In genomic region chr5:79511945-79512493, GRCh38 we compare ENCODE assay signal across 9 cellular contexts. TPM values are rescaled to one million over a fixed set of nuclear protein-coding genes. Genes with fewer than 3 reads are reported as not detected.
A peak's percentile ranks its signal among the peaks of the same experiment; 100 is the strongest.
DNase-seq lines count a peak whose midpoint lies in the region; ATAC-seq, FAIRE-seq and TF ChIP-seq lines count a peak whose summit lies in the region.
"Had no signal": no experiment of that assay in that cellular context is flagged by ENCODE, and none has a peak within 500 bp of the region (broad histone marks: within the 10 kb centered on the region; RNA-seq: fewer than 3 reads in every experiment).

No MANE protein-coding gene starts in this region.

- H4K20me1 ChIP-seq in BLaER1: peaks cover 32% of the 10 kb centered on the region

- H3K4me2 ChIP-seq in BLaER1: peak overlapping the region; percentile 88

- ATAC-seq in GM21515 (IDR thresholded peaks at IDR 0.05; ENCODE audit: unreplicated experiment): no peak

- no peaks in the 10 kb centered on the region for H3K36me3 ChIP-seq in BLaER1
- no peaks in the 10 kb centered on the region for H3K36me3 ChIP-seq in HUES48 (ENCODE audit: control insufficient read depth, insufficient read depth, low read length)

- peak overlapping the region; percentile 94 for H3K27ac Mint-ChIP-seq in chondrocyte (ENCODE audit: unreplicated experiment)
- peak overlapping the region in 2 of 3 experiments; percentile 57 to 100 for H3K27ac Mint-ChIP-seq in nephron
- H3K27ac Mint-ChIP-seq in immature natural killer cell: peak overlapping the region in 1 of 6 donors; percentile 31

- peaks cover 61% of the 10 kb centered on the region for H3K4me1 ChIP-seq in BLaER1
- H3K4me1 ChIP-seq in HUES48 (ENCODE audit: control insufficient read depth, insufficient read depth, low read length): peaks cover 43% of the 10 kb centered on the region

- no peak for DNase-seq in chondrocyte (ENCODE audit: low spot score)
- no peak for DNase-seq in H4 (ENCODE audit: low spot score)
- DNase-seq in D721Med (ENCODE audit: insufficient read length, low spot score): no peak
- DNase-seq in immature natural killer cell: no peak
- DNase-seq: NCI-H524 treated with DMSO at 0.1 percent for 48 hours had no signal

- H3K4me1 Mint-ChIP-seq in chondrocyte (ENCODE audit: low read depth): peaks cover 59% of the 10 kb centered on the region
- peaks cover 60% of the 10 kb centered on the region for H3K4me1 Mint-ChIP-seq in nephron
- peaks cover 21 to 25% of the 10 kb centered on the region in 2 donors for H3K4me1 Mint-ChIP-seq in immature natural killer cell

- H3K4me3 Mint-ChIP-seq in chondrocyte (ENCODE audit: unreplicated experiment) (peak overlapping the region; percentile 90), nephron (peak overlapping the region; percentile 96 to 99 (median 97)), immature natural killer cell (peak overlapping the region in 2 of 5 donors; percentile 84 to 86)

- H3K9me3 ChIP-seq in BLaER1 (no peaks in the 10 kb centered on the region), HUES48 (ENCODE audit: control insufficient read depth, insufficient read depth, low read length) (no peaks in the 10 kb centered on the region)

- H3K9ac ChIP-seq in BLaER1 (peak overlapping the region; percentile 91), HUES48 (ENCODE audit: low read depth, low read length) (peak overlapping the region; percentile 80; the same call in 1 of the 2 replicates)

- H3K27me3 ChIP-seq in BLaER1 (no peaks in the 10 kb centered on the region), HUES48 (ENCODE audit: control insufficient read depth, insufficient read depth, low read length) (no peaks in the 10 kb centered on the region)

- TF ChIP-seq CTCF in chondrocyte (IDR thresholded peaks at IDR 0.05) (no peak), nephron (IDR thresholded peaks at IDR 0.05; ENCODE audit: unreplicated experiment in 3 of 3) (no peak), D721Med (IDR thresholded peaks at IDR 0.05; ENCODE audit: insufficient read depth, missing control alignments) (no peak)

- no peaks in the 10 kb centered on the region for H3K36me3 Mint-ChIP-seq in chondrocyte (ENCODE audit: low read depth)
- H3K36me3 Mint-ChIP-seq in nephron (ENCODE audit: low read depth): no peaks in the 10 kb centered on the region
- H3K36me3 Mint-ChIP-seq in immature natural killer cell: no peaks in the 10 kb centered on the region

- FAIRE-seq in D721Med (lab: Jason Lieb, UNC): no peak

- H3K4me3 ChIP-seq in BLaER1 (peak overlapping the region; percentile 89), HUES48 (ENCODE audit: low read depth, low read length) (peak overlapping the region; percentile 86)

- H3K9me3 Mint-ChIP-seq in chondrocyte (ENCODE audit: low read depth): no peaks in the 10 kb centered on the region
- H3K9me3 Mint-ChIP-seq in nephron: no peaks in the 10 kb centered on the region
- H3K9me3 Mint-ChIP-seq in immature natural killer cell: peaks cover 0 to 4% (median 0%) of the 10 kb centered on the region in 6 donors

- H3K27me3 Mint-ChIP-seq in chondrocyte (ENCODE audit: low read depth) (no peaks in the 10 kb centered on the region), nephron (ENCODE audit: low read depth) (peaks cover 14% of the 10 kb centered on the region), immature natural killer cell (ENCODE audit: low read depth in 3 of 3) (peaks cover 22 to 37% (median 33%) of the 10 kb centered on the region in 3 donors)

- H3K27ac ChIP-seq in BLaER1 (peak overlapping the region; percentile 95), HUES48 (ENCODE audit: low read depth, low read length) (no peak overlapping the region)

RNA-seq across cellular contexts. Expression of gene HOMER1, which starts 1.9 kb away (rescaled TPM):
- total RNA-seq in chondrocyte: 14.3 to 19.1 TPM (median 15.8 TPM) in 3 replicates
- total RNA-seq in H4 (2014; rRNA removed; shearing (Covaris generic)): 12.8 and 15.5 TPM in 2 replicates
- polyA plus RNA-seq in immature natural killer cell: 1 to 10 TPM in 2 of 3 donors, under 1 TPM in 1; 0.11 to 4.1 (median 1.9) TPM
